ENCODE assay signal across 8 cellular contexts in genomic region chr10:62373639-62373994, GRCh38. TPM values are rescaled to one million over a fixed set of nuclear protein-coding genes. Genes with fewer than 3 reads are reported as not detected.
DNase-seq lines count a peak whose midpoint lies in the region; ATAC-seq and TF ChIP-seq lines count a peak whose summit lies in the region.

No MANE protein-coding gene starts in this region.

- no peaks in the 10 kb centered on the region for H3K36me3 ChIP-seq in CD4-positive, CD25-positive, alpha-beta regulatory T cell (ENCODE audit: control insufficient read depth, insufficient read depth, low read length)
- 0 out of 2 replicates have a peak, but pooled peaks cover 3% of the 10 kb centered on the region for H3K36me3 ChIP-seq in SJSA1
- H3K36me3 ChIP-seq in esophagus muscularis mucosa = no peaks in the 10 kb centered on the region
- H3K36me3 ChIP-seq in neuronal stem cell (replicated peaks in 1 of 2; ENCODE audit: control insufficient read depth in 2 of 2, insufficient read depth in 2 of 2, low read length in 2 of 2) = no peaks in the 10 kb centered on the region

- H2AFZ ChIP-seq in neuronal stem cell (ENCODE audit: low read length) = peak overlapping the region; percentile 98

- H3K36me3 Mint-ChIP-seq in CD4-positive, CD25-positive, alpha-beta regulatory T cell = no peaks in the 10 kb centered on the region

- H3K4me1 Mint-ChIP-seq in CD4-positive, CD25-positive, alpha-beta regulatory T cell = peaks cover 13 to 36% (median 21%) of the 10 kb centered on the region in 4 donors

- in situ Hi-C loops in GM13976 (cut with MboI; ENCODE audit: low sequenced_read_pairs, unreplicated experiment) = no loop called here

- H3K9ac ChIP-seq in neuronal stem cell (ENCODE audit: low read depth, low read length, poor library complexity) = peak overlapping the region; percentile 86

- peaks cover 23% of the 10 kb centered on the region for H3K4me1 ChIP-seq in CD4-positive, CD25-positive, alpha-beta regulatory T cell (ENCODE audit: control insufficient read depth, insufficient read depth, low read length, poor library complexity, severe bottlenecking)
- peaks cover 14% of the 10 kb centered on the region for H3K4me1 ChIP-seq in SJSA1 (replicated peaks)
- peaks cover 3 to 16% (median 15%) of the 10 kb centered on the region in 4 donors for H3K4me1 ChIP-seq in esophagus muscularis mucosa
- peaks cover 0 to 1% of the 10 kb centered on the region in 2 donors for H3K4me1 ChIP-seq in neuronal stem cell (ENCODE audit: control insufficient read depth in 2 of 2, insufficient read depth in 1 of 2, low read depth in 1 of 2, low read length in 2 of 2)

- no peak overlapping the region for H2AK5ac ChIP-seq in neuronal stem cell (ENCODE audit: low read depth, low read length)

- H3K4ac ChIP-seq in neuronal stem cell (ENCODE audit: low read length) = no peak overlapping the region

- H3K4me3 Mint-ChIP-seq in CD4-positive, CD25-positive, alpha-beta regulatory T cell = peak overlapping the region; percentile 84 to 95 (median 87)

- TF ChIP-seq POLR2A in esophagus muscularis mucosa (IDR thresholded peaks at IDR 0.05; ENCODE audit: low read depth) = no peak

- WGBS in esophagus muscularis mucosa = 23% methylated on average over 8 of the region's 8 CpGs
- WGBS in neuronal stem cell (ENCODE audit: extremely low coverage in 2 of 2, insufficient read length in 2 of 2, insufficient replicate concordance in 1 of 2), 2 donors = no CpG with 5 or more reads among the region's 8 CpGs

- peak overlapping the region; percentile 64 for H3K18ac ChIP-seq in neuronal stem cell (ENCODE audit: low read length)

- H4K8ac ChIP-seq in neuronal stem cell (ENCODE audit: low read depth, low read length) = no peak overlapping the region

- peak overlapping the region; percentile 93 for H2BK5ac ChIP-seq in neuronal stem cell (ENCODE audit: low read length)

- TF ChIP-seq EP300 in esophagus muscularis mucosa (IDR thresholded peaks at IDR 0.05) = no peak

- H3K14ac ChIP-seq in neuronal stem cell (ENCODE audit: low read length) = no peak overlapping the region

- intact Hi-C loops in esophagus muscularis mucosa (cut with DNase I) = no loop called here

- H3K4me2 ChIP-seq in neuronal stem cell (ENCODE audit: insufficient read depth, low read length, poor library complexity, severe bottlenecking) = peak overlapping the region; percentile 77

- H4K91ac ChIP-seq in neuronal stem cell (ENCODE audit: low read depth, low read length, poor library complexity) = no peak overlapping the region

- no peak overlapping the region for H2BK12ac ChIP-seq in neuronal stem cell (ENCODE audit: low read length)

- peaks cover 0 to 1% (median 0%) of the 10 kb centered on the region in 7 donors for H3K9me3 Mint-ChIP-seq in CD4-positive, CD25-positive, alpha-beta regulatory T cell

- peaks cover 1% of the 10 kb centered on the region for H3K79me1 ChIP-seq in neuronal stem cell (ENCODE audit: low read depth, low read length)

- DNase-seq in CD4-positive, CD25-positive, alpha-beta regulatory T cell = no peak
- DNase-seq in SJSA1 (ENCODE audit: low read depth in 1 of 2, low spot score in 2 of 2) (no peak), esophagus muscularis mucosa (ENCODE audit: extremely low spot score) (no peak), neuronal stem cell (ENCODE audit: low spot score) (no peak), GM13976 (ENCODE audit: low spot score) (no peak), ureter (ENCODE audit: low spot score) (no peak)
- no peak for DNase-seq in stimulated activated CD4-positive, alpha-beta T cell treated with anti-CD3 and anti-CD28 coated beads, Interleukin-2, amount 100 ng/mL, for 48 hours

- H3K27ac ChIP-seq in CD4-positive, CD25-positive, alpha-beta regulatory T cell (ENCODE audit: insufficient read depth, low read length, poor library complexity, severe bottlenecking) = peak overlapping the region; percentile 49
- no peak overlapping the region for H3K27ac ChIP-seq in SJSA1
- peak overlapping the region; percentile 51 to 71 (median 58) for H3K27ac ChIP-seq in esophagus muscularis mucosa (replicated peaks in 1 of 4)
- H3K27ac ChIP-seq in neuronal stem cell (replicated peaks; ENCODE audit: low read length) = no peak overlapping the region

- TF ChIP-seq CTCF in esophagus muscularis mucosa (IDR thresholded peaks at IDR 0.05) = no peak
- TF ChIP-seq CTCF in GM13976 (IDR thresholded peaks at IDR 0.05; ENCODE audit: borderline replicate concordance, control extremely low read depth, extremely low read depth, insufficient read depth, missing control alignments) = no peak

- peak overlapping the region; percentile 65 for H3K23ac ChIP-seq in neuronal stem cell (ENCODE audit: low read depth, low read length, poor library complexity)

- peak overlapping the region in 1 of 3 donors; percentile 86 for H3K27ac Mint-ChIP-seq in CD4-positive, CD25-positive, alpha-beta regulatory T cell

- H3K27me3 ChIP-seq in CD4-positive, CD25-positive, alpha-beta regulatory T cell (ENCODE audit: control insufficient read depth, insufficient read depth, low read length) = no peaks in the 10 kb centered on the region
- H3K27me3 ChIP-seq in SJSA1 (replicated peaks) (no peaks in the 10 kb centered on the region), esophagus muscularis mucosa (peaks cover 0 to 13% (median 0%) of the 10 kb centered on the region in 4 donors), neuronal stem cell (ENCODE audit: control insufficient read depth in 3 of 3, insufficient read depth in 3 of 3, low read depth in 1 of 3, low read length in 3 of 3) (peaks cover 0 to 41% (median 11%) of the 10 kb centered on the region in 3 experiments)

- peak overlapping the region; percentile 79 for H3K4me3 ChIP-seq in CD4-positive, CD25-positive, alpha-beta regulatory T cell (ENCODE audit: low read depth, low read length)
- H3K4me3 ChIP-seq in SJSA1 (peak overlapping the region; percentile 83), esophagus muscularis mucosa (peak overlapping the region; percentile 61 to 77 (median 66)), neuronal stem cell (ENCODE audit: low read length in 2 of 2) (peak overlapping the region; percentile 48 to 89)

- H3K27me3 Mint-ChIP-seq in CD4-positive, CD25-positive, alpha-beta regulatory T cell = peaks cover 16% of the 10 kb centered on the region

- no peak overlapping the region for H2BK120ac ChIP-seq in neuronal stem cell (ENCODE audit: low read depth, low read length)

- H3K9me3 ChIP-seq in CD4-positive, CD25-positive, alpha-beta regulatory T cell (ENCODE audit: control insufficient read depth in 2 of 2, low read length in 2 of 2) = no peaks in the 10 kb centered on the region
- 0 out of 2 replicates have a peak, but pooled peaks cover 3% of the 10 kb centered on the region for H3K9me3 ChIP-seq in SJSA1 (replicated peaks)
- H3K9me3 ChIP-seq in esophagus muscularis mucosa = no peaks in the 10 kb centered on the region
- H3K9me3 ChIP-seq in neuronal stem cell (replicated peaks in 1 of 2; ENCODE audit: control insufficient read depth in 2 of 2, insufficient read depth in 1 of 2, low read depth in 1 of 2, low read length in 2 of 2) = no peaks in the 10 kb centered on the region

- peak overlapping the region; percentile 81 for H2BK15ac ChIP-seq in neuronal stem cell (ENCODE audit: low read length)

- no peak for ATAC-seq in CD4-positive, CD25-positive, alpha-beta regulatory T cell (ENCODE audit: low read depth in 2 of 2)
- ATAC-seq in HG03280 (IDR thresholded peaks at IDR 0.05; ENCODE audit: unreplicated experiment) = no peak

RNA-seq across cellular contexts. Expression of gene ZNF365, which starts 0.6 kb away (rescaled TPM):
- total RNA-seq in CD4-positive, CD25-positive, alpha-beta regulatory T cell = 13.8 TPM
- 1 to 10 TPM; 6.2 to 8.0 (median 7.1) TPM for polyA plus RNA-seq in CD4-positive, CD25-positive, alpha-beta regulatory T cell
- total RNA-seq in SJSA1 (2014; rRNA removed; shearing (Covaris generic)) = 1.4 and 3.0 TPM in 2 replicates
- total RNA-seq in esophagus muscularis mucosa (1 to 10 TPM in 3 of 4 donors, under 1 TPM in 1; 0.50 to 2.5 (median 1.7) TPM), ureter (0.21 TPM)
- polyA plus RNA-seq in neuronal stem cell (2013, experiment 1 of 2) = 0.11 TPM
- polyA plus RNA-seq in neuronal stem cell (2013, experiment 2 of 2) = 0.17 TPM

Comparison
In these comparisons a context has a peak if more than half of its experiments do, and no peak if none do; other contexts are left out.
1. H3K27ac ChIP-seq: peak in CD4-positive, CD25-positive, alpha-beta regulatory T cell (single experiment) and esophagus muscularis mucosa (4 of 4); none in SJSA1 (single experiment) and neuronal stem cell (single experiment).
2. Peak in every context shown above with its lines, with median percentiles within 50 percentile points of each other: H3K4me3 ChIP-seq.